ENCODE assay signal across 1 cellular context in genomic region chr1:38014724-38015424, GRCh38.
TF ChIP-seq lines count a peak whose summit lies in the region.

No MANE protein-coding gene starts in this region.

TF ChIP-seq in A549, 52 proteins besides CTCF, POLR2A, EP300 and RAD21 (continued from another document):
- TF ChIP-seq ATOH8 (CRISPR knock-in tag; IDR thresholded peaks at IDR 0.05; ENCODE audit: low read depth) (no peak), ZSCAN20 (CRISPR knock-in tag; IDR thresholded peaks at IDR 0.05) (no peak), ESRRA (IDR thresholded peaks at IDR 0.05; ENCODE audit: borderline replicate concordance, low read length) (no peak), HOXA7 (CRISPR knock-in tag; IDR thresholded peaks at IDR 0.05) (no peak), RFX5 (IDR thresholded peaks at IDR 0.05) (no peak), FOSL2 (IDR thresholded peaks at IDR 0.05) (no peak), FOSL2 (CRISPR knock-in tag; IDR thresholded peaks at IDR 0.05) (no peak), POLR2AphosphoS2 (conservative IDR thresholded peaks at IDR 0.05; ENCODE audit: low read length) (no peak), PHF8 (IDR thresholded peaks at IDR 0.05; ENCODE audit: borderline replicate concordance, low read depth) (no peak), JUN (IDR thresholded peaks at IDR 0.05) (no peak), TFCP2L1 (CRISPR knock-in tag; IDR thresholded peaks at IDR 0.05) (no peak), HMGXB4 (CRISPR knock-in tag; IDR thresholded peaks at IDR 0.05; ENCODE audit: borderline replicate concordance) (no peak)
